In genomic region chr7:155682484-155682883, GRCh38 we compare ENCODE assay signal across 18 cellular contexts.
"Had no signal": no experiment of that assay in that cellular context is flagged by ENCODE, and none has a peak within 500 bp of the region (broad histone marks: within the 10 kb centered on the region; RNA-seq: fewer than 3 reads in every experiment).

No MANE protein-coding gene starts in this region.

- H3K27ac Mint-ChIP-seq: activated CD4-positive, alpha-beta T cell treated with anti-CD3 and anti-CD28 coated beads, Interleukin-2, amount 10 ng/mL, durations not matched to agents 7 days and 5 days; activated CD8-positive, alpha-beta T cell treated with anti-CD3 and anti-CD28 coated beads, Interleukin-2, amount 10 ng/mL, durations not matched to agents 7 days and 5 days; activated naive CD8-positive, alpha-beta T cell treated with anti-CD3 and anti-CD28 coated beads, Interleukin-2, amount 10 ng/mL, durations not matched to agents 7 days and 5 days; activated T-cell treated with anti-CD3 and anti-CD28 coated beads, Interleukin-2, amount 50 U/mL, for 24 hours had no signal

- H3K9me3 ChIP-seq: body of pancreas, neutrophil, pancreas, tibial nerve, uterus had no signal

- H3K27me3 Mint-ChIP-seq: activated CD4-positive, alpha-beta T cell treated with anti-CD3 and anti-CD28 coated beads, Interleukin-2, amount 10 ng/mL, durations not matched to agents 7 days and 5 days; activated naive CD8-positive, alpha-beta T cell treated with anti-CD3 and anti-CD28 coated beads, Interleukin-2, amount 10 ng/mL, durations not matched to agents 7 days and 5 days; activated T-cell treated with anti-CD3 and anti-CD28 coated beads, Interleukin-2, amount 50 U/mL, for 24 hours had no signal

- ATAC-seq: activated CD8-positive, alpha-beta T cell treated with anti-CD3 and anti-CD28 coated beads, Interleukin-2, amount 10 ng/mL, durations not matched to agents 7 days and 5 days; body of pancreas; left ventricle myocardium superior; natural killer cell had no signal

- H3K4me3 ChIP-seq: body of pancreas, coronary artery, pancreas, tibial nerve, uterus had no signal

- H3K4me3 Mint-ChIP-seq: activated CD4-positive, alpha-beta T cell treated with anti-CD3 and anti-CD28 coated beads, Interleukin-2, amount 10 ng/mL, durations not matched to agents 7 days and 5 days; activated CD8-positive, alpha-beta T cell treated with anti-CD3 and anti-CD28 coated beads, Interleukin-2, amount 10 ng/mL, durations not matched to agents 7 days and 5 days; activated naive CD8-positive, alpha-beta T cell treated with anti-CD3 and anti-CD28 coated beads, Interleukin-2, amount 10 ng/mL, durations not matched to agents 7 days and 5 days; activated T-cell treated with anti-CD3 and anti-CD28 coated beads, Interleukin-2, amount 50 U/mL, for 24 hours; natural killer cell had no signal

- H3K4me1 ChIP-seq: uterus had no signal

- H3K36me3 ChIP-seq: uterus had no signal

- H3K27me3 ChIP-seq: body of pancreas, neutrophil, pancreas, tibial nerve, uterus had no signal

- DNase-seq: activated CD4-positive, alpha-beta T cell treated with anti-CD3 and anti-CD28 coated beads, Interleukin-2, amount 10 ng/mL, durations not matched to agents 7 days and 5 days; activated CD8-positive, alpha-beta T cell treated with anti-CD3 and anti-CD28 coated beads, Interleukin-2, amount 10 ng/mL, durations not matched to agents 7 days and 5 days; activated gamma-delta T cell; activated naive CD8-positive, alpha-beta T cell treated with anti-CD3 and anti-CD28 coated beads, Interleukin-2, amount 10 ng/mL, durations not matched to agents 7 days and 5 days; activated T-cell treated with anti-CD3 and anti-CD28 coated beads, Interleukin-2, amount 50 U/mL, for 24 hours; body of pancreas; central memory CD4-positive, alpha-beta T cell; erythroblast; foreskin melanocyte; glutamatergic neuron; left ventricle myocardium superior; natural killer cell; pancreas; stimulated activated naive CD4-positive, alpha-beta T cell treated with Interleukin-2 at 50 U/mL for 16 hours; uterus had no signal

- H3K9me3 Mint-ChIP-seq: activated naive CD8-positive, alpha-beta T cell treated with anti-CD3 and anti-CD28 coated beads, Interleukin-2, amount 10 ng/mL, durations not matched to agents 7 days and 5 days; activated T-cell treated with anti-CD3 and anti-CD28 coated beads, Interleukin-2, amount 50 U/mL, for 24 hours; natural killer cell had no signal

- H3K27ac ChIP-seq: coronary artery, neutrophil, pancreas, tibial nerve, uterus had no signal
